Comparison of ENCODE assay signal across 9 cellular contexts in genomic region chr9:33162721-33163311, GRCh38. TPM values are rescaled to one million over a fixed set of nuclear protein-coding genes. Genes with fewer than 3 reads are reported as not detected.
A peak's percentile ranks its signal among the peaks of the same experiment; 100 is the strongest.
DNase-seq lines count a peak whose midpoint lies in the region; ATAC-seq, FAIRE-seq and TF ChIP-seq lines count a peak whose summit lies in the region.
"Had no signal": no experiment of that assay in that cellular context is flagged by ENCODE, and none has a peak within 500 bp of the region (broad histone marks: within the 10 kb centered on the region; RNA-seq: fewer than 3 reads in every experiment).

No MANE protein-coding gene starts in this region.

- peaks cover 72% of the 10 kb centered on the region for H3K4me1 Mint-ChIP-seq in activated naive CD8-positive, alpha-beta T cell treated with anti-CD3 and anti-CD28 coated beads, Interleukin-2, amount 10 ng/mL, durations not matched to agents 7 days and 5 days

- peak; percentile 43 for DNase-seq in SIG-M5 treated with dmso at 0.1 percent for 504 hours (lab: John Stamatoyannopoulos, UW; ENCODE audit: unreplicated experiment)
- DNase-seq in SIG-M5 (lab: John Stamatoyannopoulos, UW): no peak
- no peak for DNase-seq in activated naive CD8-positive, alpha-beta T cell treated with anti-CD3 and anti-CD28 coated beads, Interleukin-2, amount 10 ng/mL, durations not matched to agents 7 days and 5 days
- peak; percentile 92 for DNase-seq in iris pigment epithelial cell (ENCODE audit: low read depth)
- no peak for DNase-seq in NCI-H2227 (lab: John Stamatoyannopoulos, UW; ENCODE audit: unreplicated experiment)
- DNase-seq in D721Med (ENCODE audit: insufficient read length, low spot score): no peak
- no peak for DNase-seq in NCI-H2171 treated with DMSO at 0.1 percent for 48 hours (lab: John Stamatoyannopoulos, UW)
- DNase-seq: activated CD4-positive, alpha-beta T cell treated with anti-CD3 and anti-CD28 coated beads for 1 hour had no signal

- POLR2A ChIA-PET in activated naive CD8-positive, alpha-beta T cell treated with anti-CD3 and anti-CD28 coated beads, Interleukin-2, amount 10 ng/mL, durations not matched to agents 7 days and 5 days (lab: Charles Lee): interaction anchor here (2.0 kb wide), 1 partner anchor 87 kb away, joined by 5 read pairs; the partner anchor contains the start of gene SMU1

- no peaks in the 10 kb centered on the region for H3K27me3 ChIP-seq in subcutaneous abdominal adipose tissue (ENCODE audit: control insufficient read depth in 5 of 5, insufficient read depth in 4 of 5, low read length in 5 of 5)

- FAIRE-seq in D721Med (lab: Jason Lieb, UNC): no peak

- H3K9me3 ChIP-seq in subcutaneous abdominal adipose tissue (ENCODE audit: control insufficient read depth in 5 of 5, low read length in 5 of 5): no peaks in the 10 kb centered on the region

- no peak for TF ChIP-seq CTCF in D721Med (IDR thresholded peaks at IDR 0.05; ENCODE audit: insufficient read depth, missing control alignments)

- no peaks in the 10 kb centered on the region for H3K9me3 Mint-ChIP-seq in activated naive CD8-positive, alpha-beta T cell treated with anti-CD3 and anti-CD28 coated beads, Interleukin-2, amount 10 ng/mL, durations not matched to agents 7 days and 5 days

- H3K4me1 ChIP-seq in subcutaneous abdominal adipose tissue (ENCODE audit: control insufficient read depth in 5 of 5, insufficient read depth in 5 of 5, low read length in 5 of 5): peaks cover 38 to 93% (median 88%) of the 10 kb centered on the region in 5 donors

- H3K4me3 Mint-ChIP-seq in activated naive CD8-positive, alpha-beta T cell treated with anti-CD3 and anti-CD28 coated beads, Interleukin-2, amount 10 ng/mL, durations not matched to agents 7 days and 5 days: no peak overlapping the region

- peak overlapping the region in 3 of 5 donors; percentile 25 to 44 (median 35) for H3K9ac ChIP-seq in subcutaneous abdominal adipose tissue (ENCODE audit: low read length in 5 of 5)

- peak overlapping the region; percentile 58 for H3K27ac Mint-ChIP-seq in activated naive CD8-positive, alpha-beta T cell treated with anti-CD3 and anti-CD28 coated beads, Interleukin-2, amount 10 ng/mL, durations not matched to agents 7 days and 5 days

- peak overlapping the region; percentile 28 to 89 (median 84) for H3K4me3 ChIP-seq in subcutaneous abdominal adipose tissue (ENCODE audit: low read depth in 1 of 5, low read length in 5 of 5)

- H3K36me3 Mint-ChIP-seq in activated naive CD8-positive, alpha-beta T cell treated with anti-CD3 and anti-CD28 coated beads, Interleukin-2, amount 10 ng/mL, durations not matched to agents 7 days and 5 days: peaks cover 4% of the 10 kb centered on the region

- H3K27ac ChIP-seq in subcutaneous abdominal adipose tissue (ENCODE audit: low read depth, low read length): peak overlapping the region; percentile 99

- no peak for ATAC-seq in activated naive CD8-positive, alpha-beta T cell treated with anti-CD3 and anti-CD28 coated beads, Interleukin-2, amount 10 ng/mL, durations not matched to agents 7 days and 5 days (ENCODE audit: low read depth)

- no peaks in the 10 kb centered on the region for H3K36me3 ChIP-seq in subcutaneous abdominal adipose tissue (ENCODE audit: control insufficient read depth in 5 of 5, insufficient read depth in 5 of 5, low read length in 5 of 5)

- no peaks in the 10 kb centered on the region for H3K27me3 Mint-ChIP-seq in activated naive CD8-positive, alpha-beta T cell treated with anti-CD3 and anti-CD28 coated beads, Interleukin-2, amount 10 ng/mL, durations not matched to agents 7 days and 5 days

RNA-seq across cellular contexts. Expression of gene B4GALT1, which starts 4.3 kb away (rescaled TPM):
- 10 to 100 TPM; 34.6 to 35.7 TPM for total RNA-seq in activated naive CD8-positive, alpha-beta T cell treated with anti-CD3 and anti-CD28 coated beads, Interleukin-2, amount 10 ng/mL, durations not matched to agents 7 days and 5 days

Comparison
In these comparisons a context has a peak if more than half of its experiments do, and no peak if none do; other contexts are left out.
1. DNase-seq: peak in SIG-M5 treated with dmso at 0.1 percent for 504 hours (single experiment) and iris pigment epithelial cell (single experiment); none in SIG-M5 (single experiment), activated naive CD8-positive, alpha-beta T cell treated with anti-CD3 and anti-CD28 coated beads, Interleukin-2, amount 10 ng/mL, durations not matched to agents 7 days and 5 days (single experiment), NCI-H2227 (single experiment), D721Med (single experiment) and NCI-H2171 treated with DMSO at 0.1 percent for 48 hours (single experiment).